In genomic region chr22:48695731-48696305, GRCh38 we compare ENCODE assay signal across 29 cellular contexts.
"Had no signal": no experiment of that assay in that cellular context is flagged by ENCODE, and none has a peak within 500 bp of the region (broad histone marks: within the 10 kb centered on the region; RNA-seq: fewer than 3 reads in every experiment).

No MANE protein-coding gene starts in this region.

- H3K4me3 ChIP-seq: ascending aorta, breast epithelium, cardiac muscle cell, colonic mucosa, esophagus squamous epithelium, gastroesophageal sphincter had no signal

- ATAC-seq: activated CD4-positive, alpha-beta T cell treated with anti-CD3 and anti-CD28 coated beads for 36 hours; activated CD8-positive, alpha-beta memory T cell treated with anti-CD3 and anti-CD28 coated beads, Interleukin-2, amount 10 ng/mL, durations not matched to agents 7 days and 5 days; activated CD8-positive, alpha-beta T cell treated with anti-CD3 and anti-CD28 coated beads, Interleukin-2, amount 10 ng/mL, durations not matched to agents 7 days and 5 days; activated naive CD4-positive, alpha-beta T cell treated with anti-CD3 and anti-CD28 coated beads, Interleukin-2, amount 50 U/mL, for 72 hours; activated T-cell treated with anti-CD3 and anti-CD28 coated beads, Interleukin-2, amount 50 U/mL, for 72 hours; gastroesophageal sphincter had no signal

- DNase-seq: activated CD4-positive, alpha-beta memory T cell treated with anti-CD3 and anti-CD28 coated beads for 36 hours; activated CD4-positive, alpha-beta T cell treated with anti-CD3 and anti-CD28 coated beads for 36 hours; activated CD4-positive, alpha-beta T cell treated with anti-CD3 and anti-CD28 coated beads, Interleukin-2, amount 10 ng/mL, durations not matched to agents 24 days and 14 days; activated CD4-positive, CD25-positive, alpha-beta regulatory T cell; activated CD4-positive, CD25-positive, alpha-beta regulatory T cell treated with anti-CD3 and anti-CD28 coated beads, Interleukin-2, amount 50 U/mL, for 72 hours; activated CD8-positive, alpha-beta memory T cell treated with anti-CD3 and anti-CD28 coated beads, Interleukin-2, amount 10 ng/mL, durations not matched to agents 7 days and 5 days; activated CD8-positive, alpha-beta memory T cell treated with anti-CD3 and anti-CD28 coated beads, Interleukin-2, amount 50 U/mL, for 4 hours; activated CD8-positive, alpha-beta T cell treated with anti-CD3 and anti-CD28 coated beads, Interleukin-2, amount 10 ng/mL, durations not matched to agents 7 days and 5 days; activated gamma-delta T cell; activated naive CD4-positive, alpha-beta T cell; activated naive CD4-positive, alpha-beta T cell treated with anti-CD3 and anti-CD28 coated beads, Interleukin-2, amount 10 ng/mL, durations not matched to agents 7 days and 5 days; activated naive CD8-positive, alpha-beta T cell treated with anti-CD3 and anti-CD28 coated beads, Interleukin-2, amount 10 ng/mL, durations not matched to agents 7 days and 5 days; activated T-cell treated with anti-CD3 and anti-CD28 coated beads, Interleukin-2, amount 50 U/mL, for 24 hours; activated T-cell treated with anti-CD3 and anti-CD28 coated beads, Interleukin-2, amount 50 U/mL, for 72 hours; central memory CD4-positive, alpha-beta T cell; cerebellar nuclear complex; colonic mucosa; effector CD8-positive, alpha-beta T cell; esophagus squamous epithelium; foreskin melanocyte; T-helper 2 cell had no signal

- H3K9me3 ChIP-seq: ascending aorta, breast epithelium, colonic mucosa, esophagus squamous epithelium, gastroesophageal sphincter had no signal

- FAIRE-seq: endometrium, endothelial cell of umbilical vein had no signal

- H3K27me3 ChIP-seq: ascending aorta, breast epithelium, cardiac muscle cell, colonic mucosa, esophagus squamous epithelium had no signal

- H3K27ac ChIP-seq: ascending aorta, breast epithelium, cardiac muscle cell, colonic mucosa, epithelial cell of prostate, esophagus squamous epithelium, gastroesophageal sphincter had no signal

- H3K4me1 ChIP-seq: ascending aorta, breast epithelium, colonic mucosa, esophagus squamous epithelium, gastroesophageal sphincter had no signal

- H3K36me3 ChIP-seq: ascending aorta, breast epithelium, cardiac muscle cell, colonic mucosa, esophagus squamous epithelium, gastroesophageal sphincter had no signal
